In genomic region chr4:153564630-153565525, GRCh38 we compare ENCODE assay signal across 9 cellular contexts.
DNase-seq lines count a peak whose midpoint lies in the region; ATAC-seq and TF ChIP-seq lines count a peak whose summit lies in the region.
"Had no signal": no experiment of that assay in that cellular context is flagged by ENCODE, and none has a peak within 500 bp of the region (broad histone marks: within the 10 kb centered on the region; RNA-seq: fewer than 3 reads in every experiment).

No MANE protein-coding gene starts in this region.

- no peaks in the 10 kb centered on the region for H3K27me3 ChIP-seq in OCI-LY1 (ENCODE audit: insufficient read depth, low read length)

- H3K36me3 ChIP-seq in OCI-LY1 (ENCODE audit: insufficient read depth, low read length): peaks cover 97% of the 10 kb centered on the region

- no peak overlapping the region for H3K4me2 ChIP-seq in OCI-LY1 (ENCODE audit: low read length)

- peaks cover 60% of the 10 kb centered on the region for H3K79me2 ChIP-seq in OCI-LY1 (ENCODE audit: insufficient read depth, low read length)

- TF ChIP-seq CTCF in OCI-LY1 (IDR thresholded peaks at IDR 0.05; ENCODE audit: low read length): no peak
- no peak for TF ChIP-seq CTCF in fibroblast of villous mesenchyme (IDR thresholded peaks at IDR 0.05; ENCODE audit: insufficient read depth, low read depth, low read length)

- H3F3A ChIP-seq in OCI-LY1 (ENCODE audit: insufficient read depth, low read length): peaks cover 3% of the 10 kb centered on the region; the same call in 1 of the 2 replicates

- H3K9me3 ChIP-seq in OCI-LY1 (ENCODE audit: low read length): no peaks in the 10 kb centered on the region

- H3K4me1 ChIP-seq in OCI-LY1 (ENCODE audit: insufficient read depth, low read length, severe bottlenecking): peaks cover 49% of the 10 kb centered on the region

- no peak for ATAC-seq in GM18858 (IDR thresholded peaks at IDR 0.05; ENCODE audit: unreplicated experiment)

- 0 out of 2 replicates have a peak, but pooled peaks cover 2% of the 10 kb centered on the region for H4K20me1 ChIP-seq in OCI-LY1 (ENCODE audit: insufficient read depth, low read length)

- peak; percentile 9 for DNase-seq in ELR (ENCODE audit: low read depth)
- DNase-seq in fibroblast of villous mesenchyme (ENCODE audit: low read depth): peak; percentile 48
- peak; percentile 73 for DNase-seq in renal cortical epithelial cell (ENCODE audit: low read depth)
- no peak for DNase-seq in NCI-H187 treated with DMSO at 0.1 percent for 48 hours (lab: John Stamatoyannopoulos, UW)
- DNase-seq in NCI-H128 (lab: John Stamatoyannopoulos, UW; ENCODE audit: unreplicated experiment): no peak
- no peak for DNase-seq in stimulated activated CD4-positive, alpha-beta T cell treated with anti-CD3 and anti-CD28 coated beads, Interleukin-15, amount 100 ng/mL, for 24 hours
- DNase-seq: NCI-H2081 had no signal

- H3K9me2 ChIP-seq in OCI-LY1 (ENCODE audit: low read depth, low read length): no peaks in the 10 kb centered on the region

- no peak overlapping the region for H2AFZ ChIP-seq in OCI-LY1 (ENCODE audit: low read length)

- no peak overlapping the region for H3K9ac ChIP-seq in OCI-LY1 (ENCODE audit: low read length)

- H3K27ac ChIP-seq in OCI-LY1 (ENCODE audit: low read depth, low read length, poor library complexity, severe bottlenecking): peak overlapping the region; percentile 31

- H3K4me3 ChIP-seq in OCI-LY1 (ENCODE audit: low read depth, low read length, poor library complexity, severe bottlenecking): no peak overlapping the region
- no peak overlapping the region for H3K4me3 ChIP-seq in fibroblast of villous mesenchyme (ENCODE audit: low read depth, low read length)

Comparison
In these comparisons a context has a peak if more than half of its experiments do, and no peak if none do; other contexts are left out.
1. DNase-seq: peak in ELR (single experiment), fibroblast of villous mesenchyme (single experiment) and renal cortical epithelial cell (single experiment); none in NCI-H187 treated with DMSO at 0.1 percent for 48 hours (single experiment), NCI-H128 (single experiment) and stimulated activated CD4-positive, alpha-beta T cell treated with anti-CD3 and anti-CD28 coated beads, Interleukin-15, amount 100 ng/mL, for 24 hours (single experiment).